Comparison of ENCODE assay signal across 11 cellular contexts in genomic region chr1:203480084-203480483, GRCh38. TPM values are rescaled to one million over a fixed set of nuclear protein-coding genes. Genes with fewer than 3 reads are reported as not detected.
DNase-seq lines count a peak whose midpoint lies in the region; ATAC-seq, FAIRE-seq and TF ChIP-seq lines count a peak whose summit lies in the region.
"Had no signal": no experiment of that assay in that cellular context is flagged by ENCODE, and none has a peak within 500 bp of the region (broad histone marks: within the 10 kb centered on the region; RNA-seq: fewer than 3 reads in every experiment).

No MANE protein-coding gene starts in this region.

- in situ Hi-C loops in HepG2 (cut with HindIII; ENCODE audit: extremely low pct_ligation_motif_present, low pct_unique_long_range_greater_than_20kb), result loop anchor here (10.0 kb wide), 1 partner anchor 205 kb away; no protein-coding TSS in a partner anchor

- H3K36me3 ChIP-seq in MG63, result no peaks in the 10 kb centered on the region
- H3K36me3 ChIP-seq in HepG2 (replicated peaks in 1 of 2; ENCODE audit: control insufficient read depth in 1 of 2, insufficient read depth in 2 of 2, low read length in 2 of 2), result no peaks in the 10 kb centered on the region
- peaks cover 23 to 24% (median 24%) of the 10 kb centered on the region in 3 donors for H3K36me3 ChIP-seq in tibial artery

- H3K27ac ChIP-seq in HepG2 (ENCODE audit: extremely low read length, insufficient read depth, low read length), result no peak overlapping the region
- H3K27ac ChIP-seq in tibial artery, result peak overlapping the region; percentile 91 to 93

- CTCF ChIA-PET in HepG2 (lab: Yijun Ruan, JAX; ENCODE audit: low intra/inter-chr PET ratio, low total read pairs), result no interaction called here

- BruUV-seq in HepG2 (replicated peaks; lab: Mats Ljungman, UMichigan), result no TSS peak

- FAIRE-seq in HepG2 (lab: Jason Lieb, UNC), result no peak

- WGBS in HepG2 (ENCODE audit: low lambda C conversion rate), result 14% methylated on average over 2 of the region's 2 CpGs

- TF ChIP-seq CTCF in cardiac fibroblast (IDR thresholded peaks at IDR 0.05; ENCODE audit: low read depth, low read length) (no peak), HepG2 (CRISPR knock-in tag; IDR thresholded peaks at IDR 0.05) (no peak), tibial artery (IDR thresholded peaks at IDR 0.05) (peak; percentile 49 to 73)

- H3K9me3 ChIP-seq in MG63 (no peaks in the 10 kb centered on the region), HepG2 (ENCODE audit: low read length) (no peaks in the 10 kb centered on the region), tibial artery (no peaks in the 10 kb centered on the region)

- H3K79me2 ChIP-seq in HepG2 (ENCODE audit: insufficient read depth, low read length), result no peaks in the 10 kb centered on the region

- peak; percentile 47; the same call in 1 of the 3 replicates for ATAC-seq in HepG2

- no peak overlapping the region for H3K9ac ChIP-seq in HepG2 (ENCODE audit: insufficient read depth, low read depth, low read length)

- TF ChIP-seq EP300 in HepG2 (IDR thresholded peaks at IDR 0.05; ENCODE audit: low read depth in 2 of 2, low read length in 2 of 2), result no peak
- no peak for TF ChIP-seq EP300 in HepG2 (CRISPR knock-in tag; IDR thresholded peaks at IDR 0.05; ENCODE audit: borderline replicate concordance)

- H3K4me1 ChIP-seq in HepG2 (ENCODE audit: insufficient read depth, low read length) (no peaks in the 10 kb centered on the region), tibial artery (peaks cover 0 to 76% (median 50%) of the 10 kb centered on the region in 4 donors)

- POLR2A ChIA-PET in HepG2 (lab: Yijun Ruan, JAX), result no interaction called here

- H3K4me3 ChIP-seq in MG63, result no peak overlapping the region
- H3K4me3 ChIP-seq in cardiac fibroblast (replicated peaks in 1 of 2; ENCODE audit: low read depth in 2 of 2, low read length in 2 of 2), result no peak overlapping the region
- no peak overlapping the region for H3K4me3 ChIP-seq in HepG2 (replicated peaks in 1 of 3; ENCODE audit: insufficient read depth in 1 of 3, low read depth in 2 of 3, low read length in 3 of 3)
- H3K4me3 ChIP-seq in tibial artery, result peak overlapping the region; percentile 69 to 74

- TF ChIP-seq POLR2A in HepG2 (IDR thresholded peaks at IDR 0.05; ENCODE audit: insufficient read depth in 1 of 2, low read depth in 2 of 2, low read length in 2 of 2), result no peak

- H3K27me3 ChIP-seq in MG63, result no peaks in the 10 kb centered on the region
- peaks cover 1 to 41% of the 10 kb centered on the region in 2 experiments; a peak in 2 of 5 replicates for H3K27me3 ChIP-seq in HepG2 (ENCODE audit: control insufficient read depth in 1 of 2, insufficient read depth in 2 of 2, low read length in 2 of 2)
- no peaks in the 10 kb centered on the region for H3K27me3 ChIP-seq in tibial artery

- DNase-seq in MG63, result peak; percentile 18
- peak; percentile 42 to 90 for DNase-seq in cardiac fibroblast (ENCODE audit: low read depth in 2 of 2)
- no peak for DNase-seq in HepG2 (ENCODE audit: low spot score)
- no peak for DNase-seq in tibial artery
- no peak for DNase-seq in NCI-H774 (lab: John Stamatoyannopoulos, UW)
- no peak for DNase-seq in activated CD8-positive, alpha-beta memory T cell treated with anti-CD3 and anti-CD28 coated beads, Interleukin-2, amount 50 U/mL, for 4 hours
- no peak for DNase-seq in activated naive CD4-positive, alpha-beta T cell treated with anti-CD3 and anti-CD28 coated beads, Interleukin-2, amount 50 U/mL, for 16 hours
- no peak for DNase-seq in SHP77 (lab: John Stamatoyannopoulos, UW)

- no peak overlapping the region for H2AFZ ChIP-seq in HepG2 (ENCODE audit: low read length)

- TF ChIP-seq RAD21 in HepG2 (CRISPR knock-in tag; IDR thresholded peaks at IDR 0.05), result no peak

- H4K20me1 ChIP-seq in HepG2 (ENCODE audit: insufficient read depth, low read length), result no peaks in the 10 kb centered on the region

- H3K4me2 ChIP-seq in HepG2 (ENCODE audit: low read depth, low read length), result no peak overlapping the region

- intact Hi-C loops in HepG2 (cut with micrococcal nuclease; ENCODE audit: unreplicated experiment) (no loop called here), tibial artery (cut with DNase I; ENCODE audit: low total_unique reads) (loop anchor here (5.0 to 10.0 kb wide), 2 partner anchors 33 to 75 kb away; no protein-coding TSS in a partner anchor)

TF ChIP-seq in HepG2, 621 proteins besides CTCF, POLR2A, EP300 and RAD21 (continues in another document):
- TF ChIP-seq ZNF510 (CRISPR knock-in tag; IDR thresholded peaks at IDR 0.05; ENCODE audit: low read depth) (no peak), ZNF138 (CRISPR knock-in tag; IDR thresholded peaks at IDR 0.05; ENCODE audit: low read depth) (no peak), DNMT3B (CRISPR knock-in tag; conservative IDR thresholded peaks at IDR 0.05) (no peak), ZNF136 (CRISPR knock-in tag; IDR thresholded peaks at IDR 0.05; ENCODE audit: low read depth) (no peak), MTF1 (CRISPR knock-in tag; IDR thresholded peaks at IDR 0.05) (no peak), HOXA9 (CRISPR knock-in tag; IDR thresholded peaks at IDR 0.05; ENCODE audit: borderline replicate concordance) (no peak), SP140L (CRISPR knock-in tag; IDR thresholded peaks at IDR 0.05; ENCODE audit: borderline replicate concordance) (no peak), ZNF350 (CRISPR knock-in tag; IDR thresholded peaks at IDR 0.05; ENCODE audit: borderline replicate concordance, low read depth) (no peak), TOPORS (CRISPR knock-in tag; IDR thresholded peaks at IDR 0.05) (no peak), ZBTB38 (CRISPR knock-in tag; IDR thresholded peaks at IDR 0.05) (no peak), IKZF1 (IDR thresholded peaks at IDR 0.05) (no peak), CCAR2 (optimal IDR thresholded peaks at IDR 0.05; ENCODE audit: low read depth, low read length) (no peak), TFDP2 (CRISPR knock-in tag; IDR thresholded peaks at IDR 0.05) (no peak)

RNA-seq across cellular contexts. Expression of gene PRELP, which starts 4.5 kb away (rescaled TPM):
- total RNA-seq in MG63 (2014; rRNA removed; shearing (Covaris generic); ENCODE audit: low replicate concordance), result not detected in 2 replicates
- not detected in 2 replicates for total RNA-seq in HepG2 (2016; rRNA removed; fragmentation: Illumina TruSeq; extraction: Trizol)
- total RNA-seq in HepG2 (2016; cell fraction: cytosol; rRNA removed; fragmentation: Illumina TruSeq; extraction: Trizol; ENCODE audit: low read depth), result not detected in 2 replicates
- not detected in 2 replicates for total RNA-seq in HepG2 (2016; cell fraction: insoluble cytoplasmic fraction; rRNA removed; fragmentation: Illumina TruSeq; extraction: Trizol)
- total RNA-seq in HepG2 (2016; cell fraction: membrane; rRNA removed; fragmentation: Illumina TruSeq; extraction: Trizol), result not detected in 2 replicates
- total RNA-seq in HepG2 (2016; cell fraction: nucleus; rRNA removed; fragmentation: Illumina TruSeq; extraction: Trizol), result not detected in 2 replicates
- polyA plus RNA-seq in HepG2 (2011; rRNA removed), result not detected in 2 replicates
- not detected in 2 replicates for polyA plus RNA-seq in HepG2 (2011; cell fraction: cytosol; rRNA removed)
- not detected in 2 replicates for polyA plus RNA-seq in HepG2 (2011; cell fraction: nucleus; rRNA removed)
- not detected in 2 replicates for polyA plus RNA-seq in HepG2 (2012)
- polyA plus RNA-seq in HepG2 (2016; cell fraction: cytosol; fragmentation: Illumina TruSeq; extraction: Trizol; ENCODE audit: low read depth), result not detected in 2 replicates
- polyA plus RNA-seq in HepG2 (2016; cell fraction: insoluble cytoplasmic fraction; fragmentation: Illumina TruSeq; extraction: Trizol; ENCODE audit: low read depth), result not detected in 2 replicates
- polyA plus RNA-seq in HepG2 (2016; cell fraction: membrane; fragmentation: Illumina TruSeq; extraction: Trizol; ENCODE audit: low read depth), result not detected in 2 replicates
- polyA plus RNA-seq in HepG2 (2016; cell fraction: nucleus; fragmentation: Illumina TruSeq; extraction: Trizol; ENCODE audit: insufficient read depth, low read depth), result not detected in 2 replicates
- polyA minus RNA-seq in HepG2 (2011; rRNA and poly(A)+ RNA removed; ENCODE audit: low replicate concordance), result 0.05 TPM in 1 of 2 replicates, not detected in the other
- polyA minus RNA-seq in HepG2 (2011; cell fraction: cytosol; rRNA and poly(A)+ RNA removed), result not detected in 2 replicates
- polyA minus RNA-seq in HepG2 (2011; cell fraction: nucleus; rRNA and poly(A)+ RNA removed), result not detected in 2 replicates
- total RNA-seq: activated T-cell treated with anti-CD3 and anti-CD28 coated beads, Interleukin-2, amount 50 U/mL, for 72 hours; epithelial cell of proximal tubule; T-helper 1 cell treated with Interleukin-12 subunit alpha and Interleukin-12 subunit beta and Interleukin-4 antibody, amounts not matched to agents 30 ng/mL and 1 ng/mL, for 36 hours had no signal

RNA-seq across cellular contexts. Expression of gene OPTC, which starts 13.9 kb away (rescaled TPM):
- not detected in 2 replicates for total RNA-seq in MG63 (2014; rRNA removed; shearing (Covaris generic); ENCODE audit: low replicate concordance)
- total RNA-seq in HepG2 (2016; rRNA removed; fragmentation: Illumina TruSeq; extraction: Trizol), result not detected in 2 replicates
- total RNA-seq in HepG2 (2016; cell fraction: cytosol; rRNA removed; fragmentation: Illumina TruSeq; extraction: Trizol; ENCODE audit: low read depth), result not detected in 2 replicates
- total RNA-seq in HepG2 (2016; cell fraction: insoluble cytoplasmic fraction; rRNA removed; fragmentation: Illumina TruSeq; extraction: Trizol), result not detected in 2 replicates
- not detected in 2 replicates for total RNA-seq in HepG2 (2016; cell fraction: membrane; rRNA removed; fragmentation: Illumina TruSeq; extraction: Trizol)
- not detected in 2 replicates for total RNA-seq in HepG2 (2016; cell fraction: nucleus; rRNA removed; fragmentation: Illumina TruSeq; extraction: Trizol)
- polyA plus RNA-seq in HepG2 (2011; rRNA removed), result not detected in 2 replicates
- polyA plus RNA-seq in HepG2 (2011; cell fraction: cytosol; rRNA removed), result not detected in 2 replicates
- not detected in 2 replicates for polyA plus RNA-seq in HepG2 (2011; cell fraction: nucleus; rRNA removed)
- not detected in 2 replicates for polyA plus RNA-seq in HepG2 (2012)
- polyA plus RNA-seq in HepG2 (2016; cell fraction: cytosol; fragmentation: Illumina TruSeq; extraction: Trizol; ENCODE audit: low read depth), result not detected in 2 replicates
- not detected in 2 replicates for polyA plus RNA-seq in HepG2 (2016; cell fraction: insoluble cytoplasmic fraction; fragmentation: Illumina TruSeq; extraction: Trizol; ENCODE audit: low read depth)
- polyA plus RNA-seq in HepG2 (2016; cell fraction: membrane; fragmentation: Illumina TruSeq; extraction: Trizol; ENCODE audit: low read depth), result not detected in 2 replicates
- polyA plus RNA-seq in HepG2 (2016; cell fraction: nucleus; fragmentation: Illumina TruSeq; extraction: Trizol; ENCODE audit: insufficient read depth, low read depth), result not detected in 2 replicates
- polyA minus RNA-seq in HepG2 (2011; rRNA and poly(A)+ RNA removed; ENCODE audit: low replicate concordance), result not detected in 2 replicates
- not detected in 2 replicates for polyA minus RNA-seq in HepG2 (2011; cell fraction: cytosol; rRNA and poly(A)+ RNA removed)
- not detected in 2 replicates for polyA minus RNA-seq in HepG2 (2011; cell fraction: nucleus; rRNA and poly(A)+ RNA removed)
- total RNA-seq: activated T-cell treated with anti-CD3 and anti-CD28 coated beads, Interleukin-2, amount 50 U/mL, for 72 hours; epithelial cell of proximal tubule; T-helper 1 cell treated with Interleukin-12 subunit alpha and Interleukin-12 subunit beta and Interleukin-4 antibody, amounts not matched to agents 30 ng/mL and 1 ng/mL, for 36 hours had no signal

Comparison
In these comparisons a context has a peak if more than half of its experiments do, and no peak if none do; other contexts are left out.
1. DNase-seq: peak in MG63 (single experiment) and cardiac fibroblast (2 of 2); none in HepG2 (single experiment), tibial artery (0 of 2), NCI-H774 (single experiment), activated CD8-positive, alpha-beta memory T cell treated with anti-CD3 and anti-CD28 coated beads, Interleukin-2, amount 50 U/mL, for 4 hours (single experiment), activated naive CD4-positive, alpha-beta T cell treated with anti-CD3 and anti-CD28 coated beads, Interleukin-2, amount 50 U/mL, for 16 hours (single experiment) and SHP77 (0 of 2).
2. H3K4me3 ChIP-seq: peak in tibial artery (2 of 2); none in MG63 (single experiment), cardiac fibroblast (0 of 2) and HepG2 (0 of 3).
3. CTCF ChIP-seq: peak in tibial artery (2 of 2); none in cardiac fibroblast (single experiment) and HepG2 (single experiment).